In genomic region chr12:16685107-16685506, GRCh38 we compare ENCODE assay signal across 13 cellular contexts.
A peak's percentile ranks its signal among the peaks of the same experiment; 100 is the strongest.
DNase-seq lines count a peak whose midpoint lies in the region; ATAC-seq and TF ChIP-seq lines count a peak whose summit lies in the region.
"Had no signal": no experiment of that assay in that cellular context is flagged by ENCODE, and none has a peak within 500 bp of the region (broad histone marks: within the 10 kb centered on the region; RNA-seq: fewer than 3 reads in every experiment).

No MANE protein-coding gene starts in this region.

- H3K4me3 ChIP-seq in A673 (ENCODE audit: low read depth, low read length, poor library complexity, severe bottlenecking): no peak overlapping the region
- no peak overlapping the region for H3K4me3 ChIP-seq in OCI-LY7 (ENCODE audit: low read depth, low read length, poor library complexity, severe bottlenecking)
- no peak overlapping the region for H3K4me3 ChIP-seq in fibroblast of the aortic adventitia (ENCODE audit: low read depth, low read length)
- H3K4me3 ChIP-seq: BLaER1, dorsolateral prefrontal cortex had no signal

- H3K27ac ChIP-seq in A673 (ENCODE audit: low read depth, low read length, poor library complexity, severe bottlenecking) (no peak overlapping the region), OCI-LY7 (ENCODE audit: low read depth, low read length, poor library complexity, severe bottlenecking) (no peak overlapping the region)
- H3K27ac ChIP-seq: BLaER1, dorsolateral prefrontal cortex had no signal

- H3K4me2 ChIP-seq in OCI-LY7 (ENCODE audit: low read length): no peak overlapping the region
- H3K4me2 ChIP-seq: BLaER1 had no signal

- no peaks in the 10 kb centered on the region for H3K36me3 ChIP-seq in A673 (ENCODE audit: insufficient read depth, low read length, poor library complexity, severe bottlenecking)
- H3K36me3 ChIP-seq in OCI-LY7 (ENCODE audit: insufficient read depth, low read length): no peaks in the 10 kb centered on the region
- H3K36me3 ChIP-seq: BLaER1 had no signal

- H3K9me3 ChIP-seq in A673 (ENCODE audit: low read depth, low read length, poor library complexity, severe bottlenecking) (no peaks in the 10 kb centered on the region), OCI-LY7 (ENCODE audit: low read length) (no peaks in the 10 kb centered on the region)
- H3K9me3 ChIP-seq: BLaER1 had no signal

- H3K27me3 ChIP-seq in A673 (replicated peaks; ENCODE audit: insufficient read depth, low read depth, low read length, poor library complexity): no peaks in the 10 kb centered on the region
- H3K27me3 ChIP-seq: BLaER1 had no signal

- H3K4me1 Mint-ChIP-seq in stimulated activated memory B cell treated with anti-CD40 and anti-IgM and Interleukin-4, amounts not matched to agents 10 μg/mL and 1 μg/mL and 100 μg/mL, for 72 hours: no peaks in the 10 kb centered on the region

- H2AFZ ChIP-seq in OCI-LY7 (ENCODE audit: low read length): no peak overlapping the region

- CTCF ChIA-PET in A673 (lab: Charles Lee) (interaction anchor here (0.5 to 1.6 kb wide), 3 partner anchors 9 to 412 kb away, joined by 3 to 5 read pairs (median 3); no protein-coding TSS in a partner anchor), OCI-LY7 (lab: Charles Lee; ENCODE audit: unreplicated experiment) (no interaction called here)

- peaks cover 5% of the 10 kb centered on the region for H3K9me3 Mint-ChIP-seq in stimulated activated memory B cell treated with anti-CD40 and anti-IgM and Interleukin-4, amounts not matched to agents 10 μg/mL and 1 μg/mL and 100 μg/mL, for 72 hours

- peak; percentile 29 for DNase-seq in A673 (ENCODE audit: low spot score)
- DNase-seq in OCI-LY7 (ENCODE audit: low spot score): no peak
- peak; percentile 47 for DNase-seq in fibroblast of the aortic adventitia (ENCODE audit: low read depth)
- DNase-seq in HuH-7.5 (ENCODE audit: low spot score): no peak
- DNase-seq in hypothalamus (lab: John Stamatoyannopoulos, UW): no peak
- DNase-seq: dorsolateral prefrontal cortex, islet precursor cell, KBM-7, NCI-H2107 had no signal

- H3K9me2 ChIP-seq in OCI-LY7 (ENCODE audit: insufficient read depth, low read length): peaks cover 3% of the 10 kb centered on the region; the same call in 1 of the 2 replicates

- TF ChIP-seq CTCF in A673 (conservative IDR thresholded peaks at IDR 0.05; ENCODE audit: low read depth, low read length) (peak; percentile 55), GM12873 (IDR thresholded peaks at IDR 0.05; ENCODE audit: insufficient read depth, low read depth, low read length, missing control alignments) (peak; percentile 14), OCI-LY7 (conservative IDR thresholded peaks at IDR 0.05; ENCODE audit: low read length) (peak; percentile 69), fibroblast of the aortic adventitia (IDR thresholded peaks at IDR 0.05; ENCODE audit: insufficient read depth, low read length) (peak; percentile 62)

- BruUV-seq in A673 (replicated peaks; lab: Mats Ljungman, UMichigan) (no TSS peak), OCI-LY7 (replicated peaks; lab: Mats Ljungman, UMichigan) (no TSS peak)

- no peak for ATAC-seq in stimulated activated memory B cell treated with anti-CD40 and anti-IgM and Interleukin-4, amounts not matched to agents 10 μg/mL and 1 μg/mL and 100 μg/mL, for 72 hours
- no peak for ATAC-seq in GM19324 (IDR thresholded peaks at IDR 0.05; ENCODE audit: low FRiP score, unreplicated experiment)

- no peaks in the 10 kb centered on the region for H3K27me3 Mint-ChIP-seq in stimulated activated memory B cell treated with anti-CD40 and anti-IgM and Interleukin-4, amounts not matched to agents 10 μg/mL and 1 μg/mL and 100 μg/mL, for 72 hours

- H3K79me2 ChIP-seq in OCI-LY7 (ENCODE audit: insufficient read depth, low read depth, low read length): no peaks in the 10 kb centered on the region

- POLR2A ChIA-PET in A673 (lab: Charles Lee; ENCODE audit: low non-redundant PET): no interaction called here
- POLR2A ChIA-PET in OCI-LY7 (lab: Charles Lee): interaction anchor here (0.7 to 2.1 kb wide), 4 partner anchors 11 to 1532 kb away, joined by 3 to 6 read pairs (median 4); no protein-coding TSS in a partner anchor

- no peaks in the 10 kb centered on the region for H4K20me1 ChIP-seq in OCI-LY7 (ENCODE audit: insufficient read depth, low read length)
- H4K20me1 ChIP-seq: BLaER1 had no signal

- no peaks in the 10 kb centered on the region for H3K36me3 Mint-ChIP-seq in stimulated activated memory B cell treated with anti-CD40 and anti-IgM and Interleukin-4, amounts not matched to agents 10 μg/mL and 1 μg/mL and 100 μg/mL, for 72 hours

- no peak overlapping the region for H3K27ac Mint-ChIP-seq in stimulated activated memory B cell treated with anti-CD40 and anti-IgM and Interleukin-4, amounts not matched to agents 10 μg/mL and 1 μg/mL and 100 μg/mL, for 72 hours

- H3K4me1 ChIP-seq in A673 (ENCODE audit: insufficient read depth, low read length, poor library complexity, severe bottlenecking): no peaks in the 10 kb centered on the region
- no peaks in the 10 kb centered on the region for H3K4me1 ChIP-seq in OCI-LY7 (ENCODE audit: insufficient read depth, low read length, poor library complexity, severe bottlenecking)
- H3K4me1 ChIP-seq: BLaER1 had no signal

- intact Hi-C loops in A673 (cut with micrococcal nuclease; ENCODE audit: unreplicated experiment) (no loop called here), OCI-LY7 (cut with micrococcal nuclease; ENCODE audit: unreplicated experiment) (no loop called here)

- H3K4me3 Mint-ChIP-seq in stimulated activated memory B cell treated with anti-CD40 and anti-IgM and Interleukin-4, amounts not matched to agents 10 μg/mL and 1 μg/mL and 100 μg/mL, for 72 hours: no peak overlapping the region

Comparison
In these comparisons a context has a peak if more than half of its experiments do, and no peak if none do; other contexts are left out.
1. DNase-seq: peak in A673 (single experiment) and fibroblast of the aortic adventitia (single experiment); none in OCI-LY7 (single experiment), HuH-7.5 (single experiment) and hypothalamus (0 of 51).
2. CTCF ChIP-seq: peak in every context shown above with its lines; median percentile 69 in OCI-LY7; 62 in fibroblast of the aortic adventitia; 55 in A673; 14 in GM12873.